ENCODE assay signal across 21 cellular contexts in genomic region chr15:48717458-48717857, GRCh38.
DNase-seq lines count a peak whose midpoint lies in the region; ATAC-seq and TF ChIP-seq lines count a peak whose summit lies in the region.
"Had no signal": no experiment of that assay in that cellular context is flagged by ENCODE, and none has a peak within 500 bp of the region (broad histone marks: within the 10 kb centered on the region; RNA-seq: fewer than 3 reads in every experiment).

No MANE protein-coding gene starts in this region.

- peaks cover 4% of the 10 kb centered on the region for H3K4me1 Mint-ChIP-seq in chondrocyte (ENCODE audit: low read depth)
- H3K4me1 Mint-ChIP-seq: CD4-positive, CD25-positive, alpha-beta regulatory T cell; IgD-negative memory B cell; naive B cell had no signal

- H3K9me3 Mint-ChIP-seq in chondrocyte (ENCODE audit: low read depth) = peaks cover 10% of the 10 kb centered on the region

- no TSS peak for BruUV-seq in OCI-LY7 (replicated peaks; lab: Mats Ljungman, UMichigan)

- no peak overlapping the region for H2AFZ ChIP-seq in OCI-LY7 (ENCODE audit: low read length)

- no peak overlapping the region for H3K4me2 ChIP-seq in OCI-LY7 (ENCODE audit: low read length)

- H3K9me2 ChIP-seq in OCI-LY7 (ENCODE audit: insufficient read depth, low read length) = no peaks in the 10 kb centered on the region

- DNase-seq in EH (ENCODE audit: low read depth) (peak; percentile 51), OCI-LY7 (ENCODE audit: low spot score) (no peak), chondrocyte (ENCODE audit: low spot score) (no peak), lung microvascular endothelial cell (ENCODE audit: low read depth in 2 of 2) (peak; percentile 18 to 30), NCI-H2196 (lab: John Stamatoyannopoulos, UW; ENCODE audit: unreplicated experiment) (no peak)
- DNase-seq: activated CD4-positive, alpha-beta T cell treated with anti-CD3 and anti-CD28 coated beads, Interleukin-2, amount 10 ng/mL, durations not matched to agents 24 days and 14 days; activated naive CD4-positive, alpha-beta T cell; CD4-positive, CD25-positive, alpha-beta regulatory T cell; left ventricle myocardium superior; naive B cell; NCI-H1048; NCI-H2081 treated with DMSO at 0.1 percent for 48 hours; NCI-H774; SHP77; stimulated activated naive CD4-positive, alpha-beta T cell; trophoblast cell had no signal

- no peaks in the 10 kb centered on the region for H3K36me3 ChIP-seq in OCI-LY7 (ENCODE audit: insufficient read depth, low read length)

- no peaks in the 10 kb centered on the region for H3K79me2 ChIP-seq in OCI-LY7 (ENCODE audit: insufficient read depth, low read depth, low read length)

- POLR2A ChIA-PET in OCI-LY7 (lab: Charles Lee) = no interaction called here

- H3K27ac ChIP-seq in OCI-LY7 (ENCODE audit: low read depth, low read length, poor library complexity, severe bottlenecking) = no peak overlapping the region

- intact Hi-C loops in OCI-LY7 (cut with micrococcal nuclease; ENCODE audit: unreplicated experiment) = no loop called here

- no peak overlapping the region for H3K27ac Mint-ChIP-seq in chondrocyte (ENCODE audit: unreplicated experiment)
- H3K27ac Mint-ChIP-seq: activated CD4-positive, alpha-beta T cell treated with anti-CD3 and anti-CD28 coated beads, Interleukin-2, amount 10 ng/mL, durations not matched to agents 24 days and 14 days; CD4-positive, CD25-positive, alpha-beta regulatory T cell; IgD-negative memory B cell; naive B cell; progenitor cell of endocrine pancreas; T-helper 2 cell treated with Interferon-gamma antibody and Interleukin-4, amounts not matched to agents 5 μg/mL and 100 μg/mL, for 36 hours had no signal

- TF ChIP-seq CTCF in OCI-LY7 (conservative IDR thresholded peaks at IDR 0.05; ENCODE audit: low read length) = 0 out of 2 replicates have a peak, but pooled peaks have one; percentile 13
- peak; percentile 73 for TF ChIP-seq CTCF in chondrocyte (IDR thresholded peaks at IDR 0.05)

- CTCF ChIA-PET in OCI-LY7 (lab: Charles Lee; ENCODE audit: unreplicated experiment) = no interaction called here

- H4K20me1 ChIP-seq in OCI-LY7 (ENCODE audit: insufficient read depth, low read length) = no peaks in the 10 kb centered on the region

- no peaks in the 10 kb centered on the region for H3K9me3 ChIP-seq in OCI-LY7 (ENCODE audit: low read length)

- no peak overlapping the region for H3K4me3 ChIP-seq in OCI-LY7 (ENCODE audit: low read depth, low read length, poor library complexity, severe bottlenecking)

- no peaks in the 10 kb centered on the region for H3K27me3 Mint-ChIP-seq in chondrocyte (ENCODE audit: low read depth)
- H3K27me3 Mint-ChIP-seq: activated CD4-positive, alpha-beta T cell treated with anti-CD3 and anti-CD28 coated beads, Interleukin-2, amount 10 ng/mL, durations not matched to agents 24 days and 14 days; CD4-positive, CD25-positive, alpha-beta regulatory T cell; IgD-negative memory B cell; naive B cell; progenitor cell of endocrine pancreas had no signal

- no peaks in the 10 kb centered on the region for H3K4me1 ChIP-seq in OCI-LY7 (ENCODE audit: insufficient read depth, low read length, poor library complexity, severe bottlenecking)

- peaks cover 10% of the 10 kb centered on the region for H3K36me3 Mint-ChIP-seq in chondrocyte (ENCODE audit: low read depth)

- ATAC-seq in HG03460 (IDR thresholded peaks at IDR 0.05; ENCODE audit: unreplicated experiment) = no peak
- no peak for ATAC-seq in GM18858 (IDR thresholded peaks at IDR 0.05; ENCODE audit: unreplicated experiment)
- ATAC-seq: left ventricle myocardium superior had no signal

- H3K4me3 Mint-ChIP-seq in chondrocyte (ENCODE audit: unreplicated experiment) = no peak overlapping the region
- H3K4me3 Mint-ChIP-seq: activated CD4-positive, alpha-beta T cell treated with anti-CD3 and anti-CD28 coated beads, Interleukin-2, amount 10 ng/mL, durations not matched to agents 24 days and 14 days; CD4-positive, CD25-positive, alpha-beta regulatory T cell; IgD-negative memory B cell; T-helper 2 cell treated with Interferon-gamma antibody and Interleukin-4, amounts not matched to agents 5 μg/mL and 100 μg/mL, for 36 hours had no signal

Comparison
In these comparisons a context has a peak if more than half of its experiments do, and no peak if none do; other contexts are left out.
1. DNase-seq: peak in EH (single experiment) and lung microvascular endothelial cell (2 of 2); none in OCI-LY7 (single experiment), chondrocyte (single experiment) and NCI-H2196 (single experiment).